25 cellular contexts compared by ENCODE assay signal in genomic region chr17:58614854-58615409, GRCh38.
DNase-seq lines count a peak whose midpoint lies in the region; ATAC-seq and TF ChIP-seq lines count a peak whose summit lies in the region.
"Had no signal": no experiment of that assay in that cellular context is flagged by ENCODE, and none has a peak within 500 bp of the region (broad histone marks: within the 10 kb centered on the region; RNA-seq: fewer than 3 reads in every experiment).

No MANE protein-coding gene starts in this region.

- no peaks in the 10 kb centered on the region for H3K9me3 ChIP-seq in OCI-LY3 (ENCODE audit: insufficient read depth, low read length)
- H3K9me3 ChIP-seq: lower lobe of right lung, Peyer's patch, testis had no signal

- peak overlapping the region; percentile 88 for H3K9ac ChIP-seq in OCI-LY3 (ENCODE audit: low read length)

- H3K27me3 ChIP-seq in OCI-LY3 (ENCODE audit: low read depth, low read length) = no peaks in the 10 kb centered on the region
- H3K27me3 ChIP-seq: Peyer's patch, testis had no signal

- in situ Hi-C loops in KBM-7 (cut with MboI; ENCODE audit: low pct_unique_long_range_greater_than_20kb, low sequenced_read_pairs) = no loop called here

- H3K4me2 ChIP-seq in OCI-LY3 (ENCODE audit: low read length) = peak overlapping the region; percentile 62

- no peak for TF ChIP-seq CTCF in OCI-LY3 (IDR thresholded peaks at IDR 0.05; ENCODE audit: low read depth, low read length)

- H4K20me1 ChIP-seq in OCI-LY3 (ENCODE audit: insufficient read depth, low read length) = no peaks in the 10 kb centered on the region

- no peak for ATAC-seq in activated T-cell treated with anti-CD3 and anti-CD28 coated beads, Interleukin-2, amount 50 U/mL, for 72 hours (replicated peaks in 1 of 2)
- ATAC-seq in HG03045 (IDR thresholded peaks at IDR 0.05; ENCODE audit: unreplicated experiment) (no peak), HG03469 (IDR thresholded peaks at IDR 0.05; ENCODE audit: unreplicated experiment) (no peak)
- ATAC-seq: esophagus mucosa, HepG2, T-helper 17 cell had no signal

- DNase-seq in ELF-1 (ENCODE audit: low read depth, low spot score) (peak; percentile 21), KBM-7 (peak; percentile 67), iPS-NIHi7 (ENCODE audit: extremely low spot score) (peak; percentile 48), NCI-H1694 (lab: John Stamatoyannopoulos, UW) (no peak)
- DNase-seq in activated T-cell treated with anti-CD3 and anti-CD28 coated beads, Interleukin-2, amount 50 U/mL, for 72 hours = no peak
- DNase-seq: activated CD8-positive, alpha-beta memory T cell treated with anti-CD3 and anti-CD28 coated beads, Interleukin-2, amount 50 U/mL, for 4 hours; activated naive CD8-positive, alpha-beta T cell treated with anti-CD3 and anti-CD28 coated beads, Interleukin-2, amount 10 ng/mL, durations not matched to agents 7 days and 5 days; CD4-positive, alpha-beta memory T cell; effector CD8-positive, alpha-beta T cell; foreskin melanocyte; hippocampal formation; lower lobe of right lung; NCI-H1436 treated with DMSO at 0.1 percent for 48 hours; NCI-H2171; NCI-H748 treated with DMSO at 0.1 percent for 48 hours; Peyer's patch; stimulated activated CD4-positive, alpha-beta T cell treated with anti-CD3 and anti-CD28 coated beads, Interleukin-2, amount 100 ng/mL, for 24 hours; T-helper 17 cell; testis had no signal

- no peak overlapping the region for H3K4me3 Mint-ChIP-seq in activated T-cell treated with anti-CD3 and anti-CD28 coated beads, Interleukin-2, amount 50 U/mL, for 72 hours
- H3K4me3 Mint-ChIP-seq: activated naive CD8-positive, alpha-beta T cell treated with anti-CD3 and anti-CD28 coated beads, Interleukin-2, amount 10 ng/mL, durations not matched to agents 7 days and 5 days; CD4-positive, alpha-beta memory T cell; T-helper 17 cell had no signal

- peak overlapping the region; percentile 96 for H3K27ac ChIP-seq in OCI-LY3 (ENCODE audit: low read length)
- H3K27ac ChIP-seq: lower lobe of right lung, Peyer's patch, testis had no signal

- no peaks in the 10 kb centered on the region for H3K27me3 Mint-ChIP-seq in activated T-cell treated with anti-CD3 and anti-CD28 coated beads, Interleukin-2, amount 50 U/mL, for 72 hours (ENCODE audit: low read depth)
- H3K27me3 Mint-ChIP-seq: activated naive CD8-positive, alpha-beta T cell treated with anti-CD3 and anti-CD28 coated beads, Interleukin-2, amount 10 ng/mL, durations not matched to agents 7 days and 5 days; T-helper 17 cell had no signal

- peaks cover 24% of the 10 kb centered on the region for H3K4me1 Mint-ChIP-seq in activated T-cell treated with anti-CD3 and anti-CD28 coated beads, Interleukin-2, amount 50 U/mL, for 72 hours (ENCODE audit: low read depth)
- H3K4me1 Mint-ChIP-seq: T-helper 17 cell had no signal

- H3K9me3 Mint-ChIP-seq in activated T-cell treated with anti-CD3 and anti-CD28 coated beads, Interleukin-2, amount 50 U/mL, for 72 hours = no peaks in the 10 kb centered on the region
- H3K9me3 Mint-ChIP-seq: activated naive CD8-positive, alpha-beta T cell treated with anti-CD3 and anti-CD28 coated beads, Interleukin-2, amount 10 ng/mL, durations not matched to agents 7 days and 5 days; CD4-positive, alpha-beta memory T cell; stimulated activated effector memory CD8-positive, alpha-beta T cell treated with anti-CD3 and anti-CD28 coated beads, Interleukin-12 subunit alpha, Interleukin-12 subunit beta, amount 100 ng/mL, for 72 hours had no signal

- H3K79me2 ChIP-seq in OCI-LY3 (ENCODE audit: low read length) = no peaks in the 10 kb centered on the region

- peak overlapping the region; percentile 38; the same call in 1 of the 2 replicates for H3K4me3 ChIP-seq in OCI-LY3 (ENCODE audit: low read length)
- H3K4me3 ChIP-seq: lower lobe of right lung, Peyer's patch, testis had no signal

- no peak overlapping the region for H3K27ac Mint-ChIP-seq in activated T-cell treated with anti-CD3 and anti-CD28 coated beads, Interleukin-2, amount 50 U/mL, for 72 hours
- H3K27ac Mint-ChIP-seq: activated naive CD8-positive, alpha-beta T cell treated with anti-CD3 and anti-CD28 coated beads, Interleukin-2, amount 10 ng/mL, durations not matched to agents 7 days and 5 days; T-helper 17 cell had no signal

- H2AFZ ChIP-seq in OCI-LY3 (ENCODE audit: low read depth, low read length) = no peak overlapping the region

- H3K4me1 ChIP-seq in OCI-LY3 (ENCODE audit: low read length) = peaks cover 68% of the 10 kb centered on the region
- H3K4me1 ChIP-seq: lower lobe of right lung, Peyer's patch, testis had no signal

- H3K36me3 Mint-ChIP-seq in activated T-cell treated with anti-CD3 and anti-CD28 coated beads, Interleukin-2, amount 50 U/mL, for 72 hours (ENCODE audit: insufficient read depth in 2 of 2) = no peaks in the 10 kb centered on the region
- H3K36me3 Mint-ChIP-seq: activated naive CD8-positive, alpha-beta T cell treated with anti-CD3 and anti-CD28 coated beads, Interleukin-2, amount 10 ng/mL, durations not matched to agents 7 days and 5 days; CD4-positive, alpha-beta memory T cell; stimulated activated effector memory CD8-positive, alpha-beta T cell treated with anti-CD3 and anti-CD28 coated beads, Interleukin-12 subunit alpha, Interleukin-12 subunit beta, amount 100 ng/mL, for 72 hours had no signal

- H3K36me3 ChIP-seq in OCI-LY3 (replicated peaks; ENCODE audit: low read depth, low read length) = peaks cover 5% of the 10 kb centered on the region
- H3K36me3 ChIP-seq: lower lobe of right lung, Peyer's patch had no signal

Comparison
In these comparisons a context has a peak if more than half of its experiments do, and no peak if none do; other contexts are left out.
1. DNase-seq: peak in ELF-1 (single experiment), KBM-7 (single experiment) and iPS-NIHi7 (single experiment); none in activated T-cell treated with anti-CD3 and anti-CD28 coated beads, Interleukin-2, amount 50 U/mL, for 72 hours (0 of 2) and NCI-H1694 (single experiment).